Comparison of ENCODE assay signal across 20 cellular contexts in the genomic region with DNA sequence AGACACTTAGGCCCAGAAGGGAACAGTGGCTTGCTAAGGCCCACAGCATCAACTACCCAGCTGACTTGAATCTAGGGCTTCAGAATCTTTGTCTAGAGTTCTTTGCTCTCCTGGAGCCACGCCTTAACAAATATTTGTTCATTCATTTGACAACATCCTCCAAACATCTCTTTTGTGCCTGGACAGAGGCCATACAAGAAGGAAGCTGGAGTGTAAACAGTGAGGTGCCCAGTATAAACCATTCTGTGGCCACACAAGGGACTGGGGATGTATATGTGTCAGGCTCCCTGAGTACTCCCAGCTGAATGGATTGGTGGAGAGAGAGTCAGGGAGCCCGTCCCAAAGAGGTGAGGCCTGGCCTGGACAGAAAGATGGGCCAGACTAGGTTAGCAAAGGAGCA. TPM values are rescaled to one million over a fixed set of nuclear protein-coding genes. Genes with fewer than 3 reads are reported as not detected.
DNase-seq lines count a peak whose midpoint lies in the region; ATAC-seq, FAIRE-seq and TF ChIP-seq lines count a peak whose summit lies in the region.
"Had no signal": no experiment of that assay in that cellular context is flagged by ENCODE, and none has a peak within 500 bp of the region (broad histone marks: within the 10 kb centered on the region; RNA-seq: fewer than 3 reads in every experiment).

No MANE protein-coding gene starts in this region.

- 5% methylated on average over 2 of the region's 2 CpGs for WGBS in HepG2 (ENCODE audit: low lambda C conversion rate)

- intact Hi-C loops in HepG2 (cut with micrococcal nuclease; ENCODE audit: unreplicated experiment) = no loop called here
- intact Hi-C loops in activated T-helper 1 cell treated with anti-CD3 and anti-CD28 coated beads, Interleukin-12 subunit alpha, Interleukin-12 subunit beta, Interleukin-2, Interleukin-4 antibody, amounts not matched to agents 30 ng/mL and 10 ng/mL and 1 ng/mL, durations not matched to agents 14 hours and 24 hours and 36 hours (cut with micrococcal nuclease) = no loop called here

- POLR2A ChIA-PET in HepG2 (lab: Yijun Ruan, JAX) = interaction anchor here (0.6 kb wide), 1 partner anchor 172 kb away, joined by 3 read pairs; no protein-coding TSS in a partner anchor

- FAIRE-seq in HepG2 (lab: Jason Lieb, UNC) = no peak
- FAIRE-seq: TTC549 had no signal

- H3K36me3 ChIP-seq in HepG2 (replicated peaks in 1 of 2; ENCODE audit: control insufficient read depth in 1 of 2, insufficient read depth in 2 of 2, low read length in 2 of 2) = no peaks in the 10 kb centered on the region
- H3K36me3 ChIP-seq: heart left ventricle had no signal

- no peak for TF ChIP-seq RAD21 in HepG2 (CRISPR knock-in tag; IDR thresholded peaks at IDR 0.05)

- no peaks in the 10 kb centered on the region for H3K27me3 Mint-ChIP-seq in activated naive CD8-positive, alpha-beta T cell
- peaks cover 2% of the 10 kb centered on the region for H3K27me3 Mint-ChIP-seq in activated naive CD8-positive, alpha-beta T cell treated with anti-CD3 and anti-CD28 coated beads, Interleukin-2, amount 50 U/mL, for 24 hours
- H3K27me3 Mint-ChIP-seq in type B pancreatic cell = no peaks in the 10 kb centered on the region
- peaks cover 9% of the 10 kb centered on the region for H3K27me3 Mint-ChIP-seq in activated T-helper 1 cell treated with anti-CD3 and anti-CD28 coated beads, Interleukin-12 subunit alpha, Interleukin-12 subunit beta, Interleukin-2, Interleukin-4 antibody, amounts not matched to agents 30 ng/mL and 10 ng/mL and 1 ng/mL, durations not matched to agents 14 hours and 24 hours and 36 hours (ENCODE audit: insufficient read depth)

- H3K4me1 Mint-ChIP-seq in activated naive CD8-positive, alpha-beta T cell (ENCODE audit: low read depth) = peaks cover 20% of the 10 kb centered on the region
- H3K4me1 Mint-ChIP-seq in activated naive CD8-positive, alpha-beta T cell treated with anti-CD3 and anti-CD28 coated beads, Interleukin-2, amount 50 U/mL, for 24 hours = peaks cover 12% of the 10 kb centered on the region
- peaks cover 13% of the 10 kb centered on the region for H3K4me1 Mint-ChIP-seq in type B pancreatic cell (ENCODE audit: unreplicated experiment)
- peaks cover 11% of the 10 kb centered on the region for H3K4me1 Mint-ChIP-seq in activated T-helper 1 cell treated with anti-CD3 and anti-CD28 coated beads, Interleukin-12 subunit alpha, Interleukin-12 subunit beta, Interleukin-2, Interleukin-4 antibody, amounts not matched to agents 30 ng/mL and 10 ng/mL and 1 ng/mL, durations not matched to agents 14 hours and 24 hours and 36 hours (ENCODE audit: low read depth)

- H3K27ac Mint-ChIP-seq in activated naive CD8-positive, alpha-beta T cell = peak overlapping the region; percentile 13
- H3K27ac Mint-ChIP-seq in activated naive CD8-positive, alpha-beta T cell treated with anti-CD3 and anti-CD28 coated beads, Interleukin-2, amount 50 U/mL, for 24 hours = no peak overlapping the region
- peak overlapping the region; percentile 67 for H3K27ac Mint-ChIP-seq in type B pancreatic cell
- no peak overlapping the region for H3K27ac Mint-ChIP-seq in activated T-helper 1 cell treated with anti-CD3 and anti-CD28 coated beads, Interleukin-12 subunit alpha, Interleukin-12 subunit beta, Interleukin-2, Interleukin-4 antibody, amounts not matched to agents 30 ng/mL and 10 ng/mL and 1 ng/mL, durations not matched to agents 14 hours and 24 hours and 36 hours

- H3K4me3 ChIP-seq in HepG2 (replicated peaks in 1 of 3; ENCODE audit: insufficient read depth in 1 of 3, low read depth in 2 of 3, low read length in 3 of 3) = no peak overlapping the region
- H3K4me3 ChIP-seq: heart left ventricle had no signal

- no peaks in the 10 kb centered on the region for H4K20me1 ChIP-seq in HepG2 (ENCODE audit: insufficient read depth, low read length)

- TF ChIP-seq POLR2A in HepG2 (IDR thresholded peaks at IDR 0.05; ENCODE audit: insufficient read depth in 1 of 2, low read depth in 2 of 2, low read length in 2 of 2) = no peak

- in situ Hi-C loops in HepG2 (cut with HindIII; ENCODE audit: extremely low pct_ligation_motif_present, low pct_unique_long_range_greater_than_20kb) = no loop called here

- H3K27me3 ChIP-seq in HepG2 (ENCODE audit: control insufficient read depth in 1 of 2, insufficient read depth in 2 of 2, low read length in 2 of 2) = peaks cover 4 to 14% of the 10 kb centered on the region in 2 experiments; a peak in 2 of 5 replicates
- H3K27me3 ChIP-seq: heart left ventricle had no signal

- no peak overlapping the region for H3K9ac ChIP-seq in HepG2 (ENCODE audit: insufficient read depth, low read depth, low read length)

- CTCF ChIA-PET in HepG2 (lab: Yijun Ruan, JAX; ENCODE audit: low intra/inter-chr PET ratio, low total read pairs) = no interaction called here

- no peak overlapping the region for H2AFZ ChIP-seq in HepG2 (ENCODE audit: low read length)

- DNase-seq in activated naive CD8-positive, alpha-beta T cell treated with anti-CD3 and anti-CD28 coated beads, Interleukin-2, amount 50 U/mL, for 24 hours = no peak
- DNase-seq in NCI-H2196 (lab: John Stamatoyannopoulos, UW; ENCODE audit: unreplicated experiment) = peak; percentile 3
- peak; percentile 42 for DNase-seq in HepG2 (ENCODE audit: low spot score)
- no peak for DNase-seq in type B pancreatic cell (ENCODE audit: extremely low spot score, unreplicated experiment)
- DNase-seq in activated T-helper 1 cell treated with anti-CD3 and anti-CD28 coated beads, Interleukin-12 subunit alpha, Interleukin-12 subunit beta, Interleukin-2, Interleukin-4 antibody, amounts not matched to agents 30 ng/mL and 10 ng/mL and 1 ng/mL, durations not matched to agents 14 hours and 24 hours and 36 hours (ENCODE audit: low spot score) = no peak
- no peak for DNase-seq in stimulated activated naive CD8-positive, alpha-beta T cell treated with anti-CD3 and anti-CD28 coated beads, Interleukin-15, Interleukin-2, amounts not matched to agents 100 U/mL and 50 U/mL, for 24 hours
- DNase-seq: activated CD4-positive, alpha-beta T cell treated with anti-CD3 and anti-CD28 coated beads, Interleukin-2, amount 50 U/mL, for 4 hours; AML-193; DMS79 treated with DMSO at 0.1 percent for 48 hours; heart left ventricle; Kasumi-1; kidney glomerular epithelial cell; NCI-H1417 treated with DMSO at 0.1 percent for 48 hours; NCI-H446; stimulated activated naive CD8-positive, alpha-beta T cell treated with anti-CD3 and anti-CD28 coated beads, Interleukin-15, amount 100 ng/mL, for 72 hours had no signal

- no peak overlapping the region for H3K4me3 Mint-ChIP-seq in activated naive CD8-positive, alpha-beta T cell
- no peak overlapping the region for H3K4me3 Mint-ChIP-seq in activated naive CD8-positive, alpha-beta T cell treated with anti-CD3 and anti-CD28 coated beads, Interleukin-2, amount 50 U/mL, for 24 hours
- H3K4me3 Mint-ChIP-seq in type B pancreatic cell = peak overlapping the region; percentile 76
- H3K4me3 Mint-ChIP-seq in activated T-helper 1 cell treated with anti-CD3 and anti-CD28 coated beads, Interleukin-12 subunit alpha, Interleukin-12 subunit beta, Interleukin-2, Interleukin-4 antibody, amounts not matched to agents 30 ng/mL and 10 ng/mL and 1 ng/mL, durations not matched to agents 14 hours and 24 hours and 36 hours = no peak overlapping the region
- H3K4me3 Mint-ChIP-seq: stimulated activated naive CD8-positive, alpha-beta T cell treated with anti-CD3 and anti-CD28 coated beads, Interleukin-15, amount 100 ng/mL, for 72 hours had no signal

- H3K79me2 ChIP-seq in HepG2 (ENCODE audit: insufficient read depth, low read length) = no peaks in the 10 kb centered on the region

- no peak for TF ChIP-seq CTCF in HepG2 (CRISPR knock-in tag; IDR thresholded peaks at IDR 0.05)
- no peak for TF ChIP-seq CTCF in type B pancreatic cell (conservative IDR thresholded peaks at IDR 0.05)

- H3K9me3 Mint-ChIP-seq in activated naive CD8-positive, alpha-beta T cell (ENCODE audit: low read depth) = no peaks in the 10 kb centered on the region
- no peaks in the 10 kb centered on the region for H3K9me3 Mint-ChIP-seq in activated naive CD8-positive, alpha-beta T cell treated with anti-CD3 and anti-CD28 coated beads, Interleukin-2, amount 50 U/mL, for 24 hours
- no peaks in the 10 kb centered on the region for H3K9me3 Mint-ChIP-seq in type B pancreatic cell
- no peaks in the 10 kb centered on the region for H3K9me3 Mint-ChIP-seq in activated T-helper 1 cell treated with anti-CD3 and anti-CD28 coated beads, Interleukin-12 subunit alpha, Interleukin-12 subunit beta, Interleukin-2, Interleukin-4 antibody, amounts not matched to agents 30 ng/mL and 10 ng/mL and 1 ng/mL, durations not matched to agents 14 hours and 24 hours and 36 hours
- H3K9me3 Mint-ChIP-seq: stimulated activated naive CD8-positive, alpha-beta T cell treated with anti-CD3 and anti-CD28 coated beads, Interleukin-15, amount 100 ng/mL, for 72 hours had no signal

- no peak for ATAC-seq in activated naive CD8-positive, alpha-beta T cell treated with anti-CD3 and anti-CD28 coated beads, Interleukin-2, amount 50 U/mL, for 24 hours
- ATAC-seq in HepG2 = peak; percentile 36
- ATAC-seq in GM21367 (IDR thresholded peaks at IDR 0.05; ENCODE audit: unreplicated experiment) = no peak
- ATAC-seq in stimulated activated naive CD8-positive, alpha-beta T cell treated with anti-CD3 and anti-CD28 coated beads, Interleukin-15, Interleukin-2, amounts not matched to agents 100 U/mL and 50 U/mL, for 24 hours = no peak
- ATAC-seq: heart left ventricle; stimulated activated naive CD8-positive, alpha-beta T cell treated with anti-CD3 and anti-CD28 coated beads, Interleukin-15, amount 100 ng/mL, for 72 hours had no signal

- H3K4me1 ChIP-seq in HepG2 (ENCODE audit: insufficient read depth, low read length) = peaks cover 39% of the 10 kb centered on the region

- H3K27ac ChIP-seq in HepG2 (ENCODE audit: extremely low read length, insufficient read depth, low read length) = no peak overlapping the region
- H3K27ac ChIP-seq: heart left ventricle had no signal

- H3K4me2 ChIP-seq in HepG2 (ENCODE audit: low read depth, low read length) = no peak overlapping the region

- TF ChIP-seq EP300 in HepG2 (IDR thresholded peaks at IDR 0.05; ENCODE audit: low read depth in 2 of 2, low read length in 2 of 2) (peak in 1 of 2 experiments; percentile 38; a peak in 1 of 4 replicates), HepG2 (CRISPR knock-in tag; IDR thresholded peaks at IDR 0.05; ENCODE audit: borderline replicate concordance) (no peak)

- no peaks in the 10 kb centered on the region for H3K9me3 ChIP-seq in HepG2 (ENCODE audit: low read length)
- H3K9me3 ChIP-seq: heart left ventricle had no signal

- H3K36me3 Mint-ChIP-seq in activated naive CD8-positive, alpha-beta T cell = no peaks in the 10 kb centered on the region
- H3K36me3 Mint-ChIP-seq in activated naive CD8-positive, alpha-beta T cell treated with anti-CD3 and anti-CD28 coated beads, Interleukin-2, amount 50 U/mL, for 24 hours (ENCODE audit: low read depth) = no peaks in the 10 kb centered on the region
- no peaks in the 10 kb centered on the region for H3K36me3 Mint-ChIP-seq in type B pancreatic cell
- no peaks in the 10 kb centered on the region for H3K36me3 Mint-ChIP-seq in activated T-helper 1 cell treated with anti-CD3 and anti-CD28 coated beads, Interleukin-12 subunit alpha, Interleukin-12 subunit beta, Interleukin-2, Interleukin-4 antibody, amounts not matched to agents 30 ng/mL and 10 ng/mL and 1 ng/mL, durations not matched to agents 14 hours and 24 hours and 36 hours (ENCODE audit: low read depth)

- BruUV-seq in HepG2 (replicated peaks; lab: Mats Ljungman, UMichigan) = no TSS peak

RNA-seq across cellular contexts. Expression of a gene that starts 3.4 kb away (rescaled TPM):
- total RNA-seq in HepG2 (2016; rRNA removed; fragmentation: Illumina TruSeq; extraction: Trizol) (1.5 and 1.8 TPM in 2 replicates), type B pancreatic cell (ENCODE audit: low replicate concordance) (15.7 and 20.1 TPM in 2 replicates)
- total RNA-seq in HepG2 (2016; cell fraction: cytosol; rRNA removed; fragmentation: Illumina TruSeq; extraction: Trizol; ENCODE audit: low read depth) = 6.0 and 7.3 TPM in 2 replicates
- total RNA-seq in HepG2 (2016; cell fraction: insoluble cytoplasmic fraction; rRNA removed; fragmentation: Illumina TruSeq; extraction: Trizol) = 1.6 and 2.2 TPM in 2 replicates
- 6.9 and 9.0 TPM in 2 replicates for total RNA-seq in HepG2 (2016; cell fraction: membrane; rRNA removed; fragmentation: Illumina TruSeq; extraction: Trizol)
- total RNA-seq in HepG2 (2016; cell fraction: nucleus; rRNA removed; fragmentation: Illumina TruSeq; extraction: Trizol) = 0.63 and 0.84 TPM in 2 replicates
- polyA plus RNA-seq in HepG2 (2011; rRNA removed) = 1.4 and 4.5 TPM in 2 replicates
- polyA plus RNA-seq in HepG2 (2011; cell fraction: cytosol; rRNA removed) = 1.5 and 2.4 TPM in 2 replicates
- 0.19 and 0.87 TPM in 2 replicates for polyA plus RNA-seq in HepG2 (2011; cell fraction: nucleus; rRNA removed)
- polyA plus RNA-seq in HepG2 (2012) = 2.2 and 3.7 TPM in 2 replicates
- polyA plus RNA-seq in HepG2 (2016; cell fraction: cytosol; fragmentation: Illumina TruSeq; extraction: Trizol; ENCODE audit: low read depth) = 13.6 and 14.5 TPM in 2 replicates
- 3.1 and 4.0 TPM in 2 replicates for polyA plus RNA-seq in HepG2 (2016; cell fraction: insoluble cytoplasmic fraction; fragmentation: Illumina TruSeq; extraction: Trizol; ENCODE audit: low read depth)
- 13.2 TPM in 2 replicates for polyA plus RNA-seq in HepG2 (2016; cell fraction: membrane; fragmentation: Illumina TruSeq; extraction: Trizol; ENCODE audit: low read depth)
- 2.5 and 2.6 TPM in 2 replicates for polyA plus RNA-seq in HepG2 (2016; cell fraction: nucleus; fragmentation: Illumina TruSeq; extraction: Trizol; ENCODE audit: insufficient read depth, low read depth)
- 1.3 and 2.2 TPM in 2 replicates for polyA minus RNA-seq in HepG2 (2011; rRNA and poly(A)+ RNA removed; ENCODE audit: low replicate concordance)
- 1.8 TPM in 1 of 2 replicates, not detected in the other for polyA minus RNA-seq in HepG2 (2011; cell fraction: cytosol; rRNA and poly(A)+ RNA removed)
- 0.77 TPM in 1 of 2 replicates, not detected in the other for polyA minus RNA-seq in HepG2 (2011; cell fraction: nucleus; rRNA and poly(A)+ RNA removed)
- total RNA-seq in activated T-helper 1 cell treated with anti-CD3 and anti-CD28 coated beads, Interleukin-12 subunit alpha, Interleukin-12 subunit beta, Interleukin-2, Interleukin-4 antibody, amounts not matched to agents 30 ng/mL and 10 ng/mL and 1 ng/mL, durations not matched to agents 14 hours and 24 hours and 36 hours = 1.2 and 1.9 TPM in 2 replicates

RNA-seq across cellular contexts. Expression of a gene that starts 21.3 kb away (rescaled TPM):
- total RNA-seq in HepG2 (2016; rRNA removed; fragmentation: Illumina TruSeq; extraction: Trizol) (50.7 and 130 TPM in 2 replicates), type B pancreatic cell (ENCODE audit: low replicate concordance) (66.5 and 93.6 TPM in 2 replicates)
- 6.5 and 9.4 TPM in 2 replicates for total RNA-seq in HepG2 (2016; cell fraction: cytosol; rRNA removed; fragmentation: Illumina TruSeq; extraction: Trizol; ENCODE audit: low read depth)
- 50.0 and 88.2 TPM in 2 replicates for total RNA-seq in HepG2 (2016; cell fraction: insoluble cytoplasmic fraction; rRNA removed; fragmentation: Illumina TruSeq; extraction: Trizol)
- total RNA-seq in HepG2 (2016; cell fraction: membrane; rRNA removed; fragmentation: Illumina TruSeq; extraction: Trizol) = 14.4 and 16.1 TPM in 2 replicates
- 30.4 and 30.8 TPM in 2 replicates for total RNA-seq in HepG2 (2016; cell fraction: nucleus; rRNA removed; fragmentation: Illumina TruSeq; extraction: Trizol)
- 34.2 and 40.7 TPM in 2 replicates for polyA plus RNA-seq in HepG2 (2011; rRNA removed)
- 25.1 and 40.0 TPM in 2 replicates for polyA plus RNA-seq in HepG2 (2011; cell fraction: cytosol; rRNA removed)
- polyA plus RNA-seq in HepG2 (2011; cell fraction: nucleus; rRNA removed) = 22.1 and 25.9 TPM in 2 replicates
- polyA plus RNA-seq in HepG2 (2012) = 43.6 and 58.5 TPM in 2 replicates
- 5.2 and 7.2 TPM in 2 replicates for polyA plus RNA-seq in HepG2 (2016; cell fraction: cytosol; fragmentation: Illumina TruSeq; extraction: Trizol; ENCODE audit: low read depth)
- 87.0 and 90.5 TPM in 2 replicates for polyA plus RNA-seq in HepG2 (2016; cell fraction: insoluble cytoplasmic fraction; fragmentation: Illumina TruSeq; extraction: Trizol; ENCODE audit: low read depth)
- 13.0 and 13.1 TPM in 2 replicates for polyA plus RNA-seq in HepG2 (2016; cell fraction: membrane; fragmentation: Illumina TruSeq; extraction: Trizol; ENCODE audit: low read depth)
- polyA plus RNA-seq in HepG2 (2016; cell fraction: nucleus; fragmentation: Illumina TruSeq; extraction: Trizol; ENCODE audit: insufficient read depth, low read depth) = 42.0 and 56.1 TPM in 2 replicates
- 25.1 and 123 TPM in 2 replicates for polyA minus RNA-seq in HepG2 (2011; rRNA and poly(A)+ RNA removed; ENCODE audit: low replicate concordance)
- 28.9 and 36.8 TPM in 2 replicates for polyA minus RNA-seq in HepG2 (2011; cell fraction: cytosol; rRNA and poly(A)+ RNA removed)
- polyA minus RNA-seq in HepG2 (2011; cell fraction: nucleus; rRNA and poly(A)+ RNA removed) = 20.3 and 30.1 TPM in 2 replicates
- 160 and 163 TPM in 2 replicates for total RNA-seq in activated T-helper 1 cell treated with anti-CD3 and anti-CD28 coated beads, Interleukin-12 subunit alpha, Interleukin-12 subunit beta, Interleukin-2, Interleukin-4 antibody, amounts not matched to agents 30 ng/mL and 10 ng/mL and 1 ng/mL, durations not matched to agents 14 hours and 24 hours and 36 hours

RNA-seq across cellular contexts. Expression of a gene that starts 35.5 kb away (rescaled TPM):
- total RNA-seq in HepG2 (2016; rRNA removed; fragmentation: Illumina TruSeq; extraction: Trizol) (not detected in 2 replicates), type B pancreatic cell (ENCODE audit: low replicate concordance) (not detected in 2 replicates)
- not detected in 2 replicates for total RNA-seq in HepG2 (2016; cell fraction: cytosol; rRNA removed; fragmentation: Illumina TruSeq; extraction: Trizol; ENCODE audit: low read depth)
- total RNA-seq in HepG2 (2016; cell fraction: insoluble cytoplasmic fraction; rRNA removed; fragmentation: Illumina TruSeq; extraction: Trizol) = not detected in 2 replicates
- total RNA-seq in HepG2 (2016; cell fraction: membrane; rRNA removed; fragmentation: Illumina TruSeq; extraction: Trizol) = not detected in 2 replicates
- not detected in 2 replicates for total RNA-seq in HepG2 (2016; cell fraction: nucleus; rRNA removed; fragmentation: Illumina TruSeq; extraction: Trizol)
- polyA plus RNA-seq in HepG2 (2011; rRNA removed) = not detected in 2 replicates
- polyA plus RNA-seq in HepG2 (2011; cell fraction: cytosol; rRNA removed) = not detected in 2 replicates
- not detected in 2 replicates for polyA plus RNA-seq in HepG2 (2011; cell fraction: nucleus; rRNA removed)
- 0.05 TPM in 1 of 2 replicates, not detected in the other for polyA plus RNA-seq in HepG2 (2012)
- polyA plus RNA-seq in HepG2 (2016; cell fraction: cytosol; fragmentation: Illumina TruSeq; extraction: Trizol; ENCODE audit: low read depth) = not detected in 2 replicates
- polyA plus RNA-seq in HepG2 (2016; cell fraction: insoluble cytoplasmic fraction; fragmentation: Illumina TruSeq; extraction: Trizol; ENCODE audit: low read depth) = not detected in 2 replicates
- polyA plus RNA-seq in HepG2 (2016; cell fraction: membrane; fragmentation: Illumina TruSeq; extraction: Trizol; ENCODE audit: low read depth) = not detected in 2 replicates
- not detected in 2 replicates for polyA plus RNA-seq in HepG2 (2016; cell fraction: nucleus; fragmentation: Illumina TruSeq; extraction: Trizol; ENCODE audit: insufficient read depth, low read depth)
- polyA minus RNA-seq in HepG2 (2011; rRNA and poly(A)+ RNA removed; ENCODE audit: low replicate concordance) = not detected in 2 replicates
- not detected in 2 replicates for polyA minus RNA-seq in HepG2 (2011; cell fraction: cytosol; rRNA and poly(A)+ RNA removed)
- polyA minus RNA-seq in HepG2 (2011; cell fraction: nucleus; rRNA and poly(A)+ RNA removed) = not detected in 2 replicates
- total RNA-seq in activated T-helper 1 cell treated with anti-CD3 and anti-CD28 coated beads, Interleukin-12 subunit alpha, Interleukin-12 subunit beta, Interleukin-2, Interleukin-4 antibody, amounts not matched to agents 30 ng/mL and 10 ng/mL and 1 ng/mL, durations not matched to agents 14 hours and 24 hours and 36 hours = not detected in 2 replicates
- total RNA-seq: heart left ventricle, OCI-LY7, SK-MEL-5 had no signal
- polyA plus RNA-seq: heart left ventricle had no signal

RNA-seq across cellular contexts. Expression of a gene that starts 50.4 kb away (rescaled TPM):
- total RNA-seq in HepG2 (2016; rRNA removed; fragmentation: Illumina TruSeq; extraction: Trizol) (7.9 and 10.1 TPM in 2 replicates), type B pancreatic cell (ENCODE audit: low replicate concordance) (17.4 and 22.1 TPM in 2 replicates)
- 4.1 and 5.1 TPM in 2 replicates for total RNA-seq in HepG2 (2016; cell fraction: cytosol; rRNA removed; fragmentation: Illumina TruSeq; extraction: Trizol; ENCODE audit: low read depth)
- total RNA-seq in HepG2 (2016; cell fraction: insoluble cytoplasmic fraction; rRNA removed; fragmentation: Illumina TruSeq; extraction: Trizol) = 7.4 and 10.4 TPM in 2 replicates
- 4.5 and 5.3 TPM in 2 replicates for total RNA-seq in HepG2 (2016; cell fraction: membrane; rRNA removed; fragmentation: Illumina TruSeq; extraction: Trizol)
- total RNA-seq in HepG2 (2016; cell fraction: nucleus; rRNA removed; fragmentation: Illumina TruSeq; extraction: Trizol) = 12.1 and 12.6 TPM in 2 replicates
- polyA plus RNA-seq in HepG2 (2011; rRNA removed) = 14.4 and 18.8 TPM in 2 replicates
- polyA plus RNA-seq in HepG2 (2011; cell fraction: cytosol; rRNA removed) = 8.9 and 11.2 TPM in 2 replicates
- 36.0 and 41.0 TPM in 2 replicates for polyA plus RNA-seq in HepG2 (2011; cell fraction: nucleus; rRNA removed)
- polyA plus RNA-seq in HepG2 (2012) = 7.6 and 13.3 TPM in 2 replicates
- 0.70 and 0.78 TPM in 2 replicates for polyA plus RNA-seq in HepG2 (2016; cell fraction: cytosol; fragmentation: Illumina TruSeq; extraction: Trizol; ENCODE audit: low read depth)
- 5.9 and 9.0 TPM in 2 replicates for polyA plus RNA-seq in HepG2 (2016; cell fraction: insoluble cytoplasmic fraction; fragmentation: Illumina TruSeq; extraction: Trizol; ENCODE audit: low read depth)
- 1.7 and 1.9 TPM in 2 replicates for polyA plus RNA-seq in HepG2 (2016; cell fraction: membrane; fragmentation: Illumina TruSeq; extraction: Trizol; ENCODE audit: low read depth)
- polyA plus RNA-seq in HepG2 (2016; cell fraction: nucleus; fragmentation: Illumina TruSeq; extraction: Trizol; ENCODE audit: insufficient read depth, low read depth) = 16.5 and 18.2 TPM in 2 replicates
- polyA minus RNA-seq in HepG2 (2011; rRNA and poly(A)+ RNA removed; ENCODE audit: low replicate concordance) = 27.1 and 31.4 TPM in 2 replicates
- 8.7 and 10.4 TPM in 2 replicates for polyA minus RNA-seq in HepG2 (2011; cell fraction: cytosol; rRNA and poly(A)+ RNA removed)
- 28.2 and 32.3 TPM in 2 replicates for polyA minus RNA-seq in HepG2 (2011; cell fraction: nucleus; rRNA and poly(A)+ RNA removed)
- 60.8 and 64.7 TPM in 2 replicates for total RNA-seq in activated T-helper 1 cell treated with anti-CD3 and anti-CD28 coated beads, Interleukin-12 subunit alpha, Interleukin-12 subunit beta, Interleukin-2, Interleukin-4 antibody, amounts not matched to agents 30 ng/mL and 10 ng/mL and 1 ng/mL, durations not matched to agents 14 hours and 24 hours and 36 hours

Comparison
In these comparisons a context has a peak if more than half of its experiments do, and no peak if none do; other contexts are left out.
1. H3K27ac Mint-ChIP-seq: peak in activated naive CD8-positive, alpha-beta T cell (single experiment) and type B pancreatic cell (single experiment); none in activated naive CD8-positive, alpha-beta T cell treated with anti-CD3 and anti-CD28 coated beads, Interleukin-2, amount 50 U/mL, for 24 hours (single experiment) and activated T-helper 1 cell treated with anti-CD3 and anti-CD28 coated beads, Interleukin-12 subunit alpha, Interleukin-12 subunit beta, Interleukin-2, Interleukin-4 antibody, amounts not matched to agents 30 ng/mL and 10 ng/mL and 1 ng/mL, durations not matched to agents 14 hours and 24 hours and 36 hours (single experiment).
2. DNase-seq: peak in NCI-H2196 (single experiment) and HepG2 (single experiment); none in activated naive CD8-positive, alpha-beta T cell treated with anti-CD3 and anti-CD28 coated beads, Interleukin-2, amount 50 U/mL, for 24 hours (single experiment), type B pancreatic cell (single experiment), activated T-helper 1 cell treated with anti-CD3 and anti-CD28 coated beads, Interleukin-12 subunit alpha, Interleukin-12 subunit beta, Interleukin-2, Interleukin-4 antibody, amounts not matched to agents 30 ng/mL and 10 ng/mL and 1 ng/mL, durations not matched to agents 14 hours and 24 hours and 36 hours (single experiment) and stimulated activated naive CD8-positive, alpha-beta T cell treated with anti-CD3 and anti-CD28 coated beads, Interleukin-15, Interleukin-2, amounts not matched to agents 100 U/mL and 50 U/mL, for 24 hours (single experiment).